18 cellular contexts compared by ENCODE assay signal in the genomic region with DNA sequence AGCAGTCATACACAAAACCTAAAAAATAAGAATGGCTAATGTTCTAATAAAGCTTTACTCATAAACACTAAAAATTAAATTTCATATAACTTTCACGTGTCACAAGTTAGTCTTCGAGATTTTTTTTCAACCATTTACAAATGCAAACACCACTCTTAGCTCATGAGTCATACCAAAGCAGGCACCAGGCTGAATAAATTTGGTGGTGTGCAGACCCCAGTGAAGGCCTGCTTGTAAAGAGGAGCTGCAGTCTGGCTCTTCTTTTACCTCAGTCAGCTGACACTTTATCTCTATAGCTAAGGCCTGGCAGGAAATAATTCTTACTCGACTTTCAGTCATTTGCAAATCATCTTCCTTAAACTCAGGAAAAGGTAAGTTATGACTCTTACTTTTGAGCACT. TPM values are rescaled to one million over a fixed set of nuclear protein-coding genes. Genes with fewer than 3 reads are reported as not detected.
A peak's percentile ranks its signal among the peaks of the same experiment; 100 is the strongest.
DNase-seq lines count a peak whose midpoint lies in the region; ATAC-seq, FAIRE-seq and TF ChIP-seq lines count a peak whose summit lies in the region.
"Had no signal": no experiment of that assay in that cellular context is flagged by ENCODE, and none has a peak within 500 bp of the region (broad histone marks: within the 10 kb centered on the region; RNA-seq: fewer than 3 reads in every experiment).

No MANE protein-coding gene starts in this region.

- no peak overlapping the region for H3K4me3 Mint-ChIP-seq in astrocyte (ENCODE audit: unreplicated experiment)
- H3K4me3 Mint-ChIP-seq: CD14-positive monocyte had no signal

- H3K27ac ChIP-seq in A673 (ENCODE audit: low read depth, low read length, poor library complexity, severe bottlenecking) (no peak overlapping the region), astrocyte (ENCODE audit: low read depth, low read length) (no peak overlapping the region)

- H2AFZ ChIP-seq in astrocyte (ENCODE audit: low read depth, low read length), result no peak overlapping the region

- intact Hi-C loops in A673 (cut with micrococcal nuclease; ENCODE audit: unreplicated experiment), result no loop called here

- no peaks in the 10 kb centered on the region for H3K9me3 Mint-ChIP-seq in astrocyte (ENCODE audit: unreplicated experiment)

- H3K4me2 ChIP-seq in astrocyte (ENCODE audit: low read length), result no peak overlapping the region

- H3K4me1 ChIP-seq in A673 (ENCODE audit: insufficient read depth, low read length, poor library complexity, severe bottlenecking), result no peaks in the 10 kb centered on the region
- H3K4me1 ChIP-seq in astrocyte (ENCODE audit: insufficient read depth, low read length), result peaks cover 9% of the 10 kb centered on the region

- H3K36me3 ChIP-seq in A673 (ENCODE audit: insufficient read depth, low read length, poor library complexity, severe bottlenecking), result no peaks in the 10 kb centered on the region
- H3K36me3 ChIP-seq in astrocyte (ENCODE audit: insufficient read depth, low read length), result no peaks in the 10 kb centered on the region

- no peak for ATAC-seq in HG03097 (IDR thresholded peaks at IDR 0.05; ENCODE audit: low FRiP score, unreplicated experiment)
- ATAC-seq in HG03571 (IDR thresholded peaks at IDR 0.05; ENCODE audit: unreplicated experiment), result no peak
- no peak for ATAC-seq in GM19023 (IDR thresholded peaks at IDR 0.05; ENCODE audit: unreplicated experiment)

- no peaks in the 10 kb centered on the region for H3K27me3 Mint-ChIP-seq in astrocyte (ENCODE audit: low read depth, unreplicated experiment)

- CTCF ChIA-PET in A673 (lab: Charles Lee), result no interaction called here

- in situ Hi-C loops in GM13977 (cut with MboI; ENCODE audit: low pct_unique_long_range_greater_than_20kb, low sequenced_read_pairs, unreplicated experiment), result no loop called here

- TF ChIP-seq CTCF in A673 (conservative IDR thresholded peaks at IDR 0.05; ENCODE audit: low read depth, low read length) (no peak), astrocyte (IDR thresholded peaks at IDR 0.05; ENCODE audit: insufficient read depth, low read depth, low read length) (no peak), GM13977 (IDR thresholded peaks at IDR 0.05; ENCODE audit: extremely low read depth, insufficient read depth, missing control alignments) (no peak)

- DNase-seq in A673 (ENCODE audit: low spot score) (peak; percentile 6), HT1080 (ENCODE audit: low read depth) (peak; percentile 4), astrocyte (ENCODE audit: low read depth) (peak; percentile 36), islet precursor cell (peak; percentile 62), GM13977 (ENCODE audit: low spot score) (no peak)
- DNase-seq: DMS79, GDM1, NCI-H1436 treated with DMSO at 0.1 percent for 48 hours, NCI-H2081 treated with DMSO at 0.1 percent for 48 hours, NCI-H526, SIG-M5 had no signal

- peaks cover 40% of the 10 kb centered on the region for H3K79me2 ChIP-seq in astrocyte (ENCODE audit: insufficient read depth, low read length)

- POLR2A ChIA-PET in A673 (lab: Charles Lee; ENCODE audit: low non-redundant PET), result interaction anchor here (0.7 kb wide), 1 partner anchor 56 kb away, joined by 4 read pairs; no protein-coding TSS in a partner anchor

- H3K27ac Mint-ChIP-seq in astrocyte (ENCODE audit: unreplicated experiment), result no peak overlapping the region

- no peaks in the 10 kb centered on the region for H3K9me3 ChIP-seq in A673 (ENCODE audit: low read depth, low read length, poor library complexity, severe bottlenecking)
- H3K9me3 ChIP-seq in astrocyte (ENCODE audit: insufficient read depth, low read depth, low read length), result no peaks in the 10 kb centered on the region

- no peaks in the 10 kb centered on the region for H3K36me3 Mint-ChIP-seq in astrocyte (ENCODE audit: low read depth, unreplicated experiment)

- BruUV-seq in A673 (replicated peaks; lab: Mats Ljungman, UMichigan), result no TSS peak

- FAIRE-seq in astrocyte (lab: Jason Lieb, UNC), result no peak
- FAIRE-seq: A204.1, GM12892, H54 had no signal

- H3K4me3 ChIP-seq in A673 (ENCODE audit: low read depth, low read length, poor library complexity, severe bottlenecking), result no peak overlapping the region
- H3K4me3 ChIP-seq in astrocyte (ENCODE audit: insufficient read depth, low read depth, low read length), result no peak overlapping the region

- peaks cover 16% of the 10 kb centered on the region for H3K4me1 Mint-ChIP-seq in astrocyte (ENCODE audit: low read depth, unreplicated experiment)

- no peak overlapping the region for H3K9ac ChIP-seq in astrocyte (ENCODE audit: low read length)

- H3K27me3 ChIP-seq in A673 (replicated peaks; ENCODE audit: insufficient read depth, low read depth, low read length, poor library complexity), result no peaks in the 10 kb centered on the region
- no peaks in the 10 kb centered on the region for H3K27me3 ChIP-seq in astrocyte (ENCODE audit: insufficient read depth, low read length)

- peaks cover 4% of the 10 kb centered on the region for H4K20me1 ChIP-seq in astrocyte (ENCODE audit: insufficient read depth, low read length)

RNA-seq across cellular contexts. Expression of a gene that starts 37.4 kb away (rescaled TPM):
- total RNA-seq in A673 (2021) (14.9 TPM in 2 replicates), astrocyte (20.4 and 21.4 TPM in 2 replicates)
- 13.9 and 15.8 TPM in 2 replicates for total RNA-seq in HT1080 (2014; rRNA removed; shearing (Covaris generic))
- polyA plus RNA-seq in HT1080 (2015; cell fraction: cytosol; rRNA removed), result 9.7 and 14.6 TPM in 2 replicates
- 11.6 and 13.9 TPM in 2 replicates for polyA plus RNA-seq in HT1080 (2015; cell fraction: nucleus; rRNA removed)
